ENCODE assay signal across 16 cellular contexts in the genomic region with DNA sequence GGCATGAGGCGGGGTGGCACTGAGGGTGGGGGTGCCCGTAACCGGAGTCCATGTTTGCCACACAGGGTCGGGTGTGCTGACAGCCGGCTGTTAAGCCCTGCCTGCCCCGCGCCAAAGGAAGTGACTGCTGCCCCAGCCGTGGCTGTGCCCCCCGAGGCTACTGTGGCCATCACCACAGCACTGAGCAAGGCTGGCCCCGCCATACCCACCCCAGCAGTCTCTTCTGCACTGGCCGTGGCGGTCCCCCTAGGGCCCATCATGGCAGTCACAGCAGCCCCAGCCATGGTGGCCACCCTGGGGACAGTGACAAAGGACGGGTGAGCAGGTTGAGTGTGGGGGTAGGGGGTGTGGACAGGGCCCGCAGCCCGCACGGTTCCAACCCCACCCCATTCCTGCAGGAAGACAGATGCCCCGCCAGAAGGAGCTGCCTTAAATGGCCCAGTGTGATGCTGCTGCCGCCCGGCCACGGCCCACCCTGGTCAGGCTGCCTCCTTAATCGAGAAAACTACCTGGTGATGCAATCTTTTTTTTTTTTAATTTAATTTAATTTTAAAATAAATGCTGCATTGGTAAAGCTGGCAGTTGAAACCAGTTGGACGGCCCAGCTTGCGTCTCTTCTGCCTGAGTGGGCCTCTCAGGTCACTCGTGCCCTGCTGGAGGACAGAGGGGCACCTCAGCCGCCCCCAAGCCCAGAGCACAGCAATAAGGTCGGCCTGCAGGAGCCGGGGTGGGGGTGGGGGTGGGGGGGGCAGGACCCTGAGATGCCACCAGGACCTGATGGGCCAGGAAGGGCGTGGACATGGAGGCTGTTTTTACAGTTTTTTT. TPM values are rescaled to one million over a fixed set of nuclear protein-coding genes. Genes with fewer than 3 reads are reported as not detected.
DNase-seq lines count a peak whose midpoint lies in the region; ATAC-seq, FAIRE-seq and TF ChIP-seq lines count a peak whose summit lies in the region.
"Had no signal": no experiment of that assay in that cellular context is flagged by ENCODE, and none has a peak within 500 bp of the region (broad histone marks: within the 10 kb centered on the region; RNA-seq: fewer than 3 reads in every experiment).

No MANE protein-coding gene starts in this region.

- FAIRE-seq in GM12891 (lab: Jason Lieb, UNC): no peak
- FAIRE-seq: GM12892, GM19239 had no signal

- H3K9me3 Mint-ChIP-seq in activated naive CD8-positive, alpha-beta T cell treated with anti-CD3 and anti-CD28 coated beads, Interleukin-2, amount 50 U/mL, for 24 hours: no peaks in the 10 kb centered on the region

- no peak for TF ChIP-seq POLR2A in GM12891 (IDR thresholded peaks at IDR 0.05; ENCODE audit: low read depth, low read length)

- intact Hi-C loops in left ventricle myocardium superior (cut with micrococcal nuclease): no loop called here
- intact Hi-C loops in lower lobe of right lung (cut with DNase I): no loop called here

- H3K4me1 ChIP-seq in right atrium auricular region (peaks cover 0 to 11% of the 10 kb centered on the region in 2 donors), lower lobe of right lung (peaks cover 25% of the 10 kb centered on the region)
- H3K4me1 ChIP-seq: parathyroid adenoma had no signal

- H3K27me3 Mint-ChIP-seq in activated naive CD8-positive, alpha-beta T cell treated with anti-CD3 and anti-CD28 coated beads, Interleukin-2, amount 50 U/mL, for 24 hours: no peaks in the 10 kb centered on the region

- peaks cover 65% of the 10 kb centered on the region for H3K36me3 ChIP-seq in right atrium auricular region
- H3K36me3 ChIP-seq in lower lobe of right lung: peaks cover 77% of the 10 kb centered on the region

- peaks cover 11% of the 10 kb centered on the region for H3K36me3 Mint-ChIP-seq in activated naive CD8-positive, alpha-beta T cell treated with anti-CD3 and anti-CD28 coated beads, Interleukin-2, amount 50 U/mL, for 24 hours (ENCODE audit: low read depth)

- H3K9me3 ChIP-seq in right atrium auricular region (no peaks in the 10 kb centered on the region), lower lobe of right lung (no peaks in the 10 kb centered on the region)

- H3K4me3 ChIP-seq in right atrium auricular region: no peak overlapping the region
- no peak overlapping the region for H3K4me3 ChIP-seq in lower lobe of right lung
- H3K4me3 ChIP-seq: SK-N-MC had no signal

- TF ChIP-seq CTCF in right atrium auricular region (IDR thresholded peaks at IDR 0.05) (no peak), lower lobe of right lung (IDR thresholded peaks at IDR 0.05) (no peak)

- H3K4me3 Mint-ChIP-seq in activated naive CD8-positive, alpha-beta T cell treated with anti-CD3 and anti-CD28 coated beads, Interleukin-2, amount 50 U/mL, for 24 hours: no peak overlapping the region

- peaks cover 20% of the 10 kb centered on the region for H3K4me1 Mint-ChIP-seq in activated naive CD8-positive, alpha-beta T cell treated with anti-CD3 and anti-CD28 coated beads, Interleukin-2, amount 50 U/mL, for 24 hours

- H3K27ac Mint-ChIP-seq in activated naive CD8-positive, alpha-beta T cell treated with anti-CD3 and anti-CD28 coated beads, Interleukin-2, amount 50 U/mL, for 24 hours: peak overlapping the region; percentile 86

- no peaks in the 10 kb centered on the region for H3K27me3 ChIP-seq in right atrium auricular region
- H3K27me3 ChIP-seq in lower lobe of right lung (ENCODE audit: low read depth): no peaks in the 10 kb centered on the region

- no peak overlapping the region for H3K27ac ChIP-seq in right atrium auricular region
- H3K27ac ChIP-seq in lower lobe of right lung: peak overlapping the region; percentile 53
- H3K27ac ChIP-seq: HL-60, parathyroid adenoma had no signal

- ATAC-seq in left ventricle myocardium superior (peak; percentile 6), lower lobe of right lung (no peak), HG03196 (IDR thresholded peaks at IDR 0.05; ENCODE audit: unreplicated experiment) (no peak)
- ATAC-seq in activated naive CD8-positive, alpha-beta T cell treated with anti-CD3 and anti-CD28 coated beads, Interleukin-2, amount 50 U/mL, for 24 hours: no peak

- DNase-seq in left ventricle myocardium superior: no peak
- DNase-seq in right atrium auricular region (ENCODE audit: low spot score): no peak
- DNase-seq in activated naive CD8-positive, alpha-beta T cell treated with anti-CD3 and anti-CD28 coated beads, Interleukin-2, amount 50 U/mL, for 24 hours: no peak
- DNase-seq in lower lobe of right lung: no peak
- no peak for DNase-seq in CD1c-positive myeloid dendritic cell (ENCODE audit: extremely low spot score)
- no peak for DNase-seq in NOMO-1 (lab: John Stamatoyannopoulos, UW; ENCODE audit: unreplicated experiment in 2 of 2)
- DNase-seq in GM12891 (ENCODE audit: insufficient read length, low spot score): no peak
- DNase-seq: cortex of kidney, NCI-H1930, NCI-H82 had no signal

TF ChIP-seq in GM12891, 5 proteins besides CTCF, POLR2A, EP300 and RAD21:
- TF ChIP-seq TAF1 (IDR thresholded peaks at IDR 0.05; ENCODE audit: low read depth, low read length) (no peak), SPI1 (IDR thresholded peaks at IDR 0.05; ENCODE audit: low read depth, low read length) (no peak), POLR2AphosphoS5 (IDR thresholded peaks at IDR 0.05; ENCODE audit: low read depth, low read length) (no peak)

RNA-seq across cellular contexts. Expression of a gene that starts 30.8 kb away (rescaled TPM):
- total RNA-seq in left ventricle myocardium superior: 55.5 TPM
- total RNA-seq in right atrium auricular region: 10 to 100 TPM; 41.1 to 57.1 TPM
- total RNA-seq in lower lobe of right lung: 59.0 TPM
- 24.0 TPM for polyA plus RNA-seq in GM12891 (2012; ENCODE audit: low read depth, missing spikeins)

RNA-seq across cellular contexts. Expression of a gene that starts 37.3 kb away (rescaled TPM):
- total RNA-seq in left ventricle myocardium superior (not detected), right atrium auricular region (under 1 TPM in 1 of 2 donors, not detected in 1; 0.08 TPM), lower lobe of right lung (1.5 TPM)
- 0.36 TPM for polyA plus RNA-seq in GM12891 (2012; ENCODE audit: low read depth, missing spikeins)

RNA-seq across cellular contexts. Expression of a gene that starts 42.6 kb away (rescaled TPM):
- total RNA-seq in left ventricle myocardium superior: not detected
- not detected for total RNA-seq in right atrium auricular region
- total RNA-seq in lower lobe of right lung: not detected
- polyA plus RNA-seq in GM12891 (2012; ENCODE audit: low read depth, missing spikeins): not detected
